In genomic region chrX:154779261-154779660, GRCh38 we compare ENCODE assay signal across 1 cellular context.
TF ChIP-seq lines count a peak whose summit lies in the region.

No MANE protein-coding gene starts in this region.

TF ChIP-seq in HepG2, 621 proteins besides CTCF, POLR2A, EP300 and RAD21:
- TF ChIP-seq ZNF790 (CRISPR knock-in tag; IDR thresholded peaks at IDR 0.05; ENCODE audit: borderline replicate concordance) (no peak), ZHX1 (CRISPR knock-in tag; IDR thresholded peaks at IDR 0.05; ENCODE audit: low read depth) (no peak), ATRX (CRISPR knock-in tag; IDR thresholded peaks at IDR 0.05; ENCODE audit: borderline replicate concordance) (no peak), ZNF768 (CRISPR knock-in tag; IDR thresholded peaks at IDR 0.05) (no peak), SP1 (IDR thresholded peaks at IDR 0.05) (no peak), SP1 (CRISPR knock-in tag; IDR thresholded peaks at IDR 0.05) (no peak), MEIS2 (CRISPR knock-in tag; IDR thresholded peaks at IDR 0.05) (no peak), RFX3 (CRISPR knock-in tag; IDR thresholded peaks at IDR 0.05) (no peak), ZNF326 (CRISPR knock-in tag; IDR thresholded peaks at IDR 0.05; ENCODE audit: borderline replicate concordance) (no peak), GATAD2A (CRISPR knock-in tag; IDR thresholded peaks at IDR 0.05) (no peak), ZFP82 (CRISPR knock-in tag; IDR thresholded peaks at IDR 0.05; ENCODE audit: borderline replicate concordance) (no peak)
